Comparison of ENCODE assay signal across 9 cellular contexts in the genomic region with DNA sequence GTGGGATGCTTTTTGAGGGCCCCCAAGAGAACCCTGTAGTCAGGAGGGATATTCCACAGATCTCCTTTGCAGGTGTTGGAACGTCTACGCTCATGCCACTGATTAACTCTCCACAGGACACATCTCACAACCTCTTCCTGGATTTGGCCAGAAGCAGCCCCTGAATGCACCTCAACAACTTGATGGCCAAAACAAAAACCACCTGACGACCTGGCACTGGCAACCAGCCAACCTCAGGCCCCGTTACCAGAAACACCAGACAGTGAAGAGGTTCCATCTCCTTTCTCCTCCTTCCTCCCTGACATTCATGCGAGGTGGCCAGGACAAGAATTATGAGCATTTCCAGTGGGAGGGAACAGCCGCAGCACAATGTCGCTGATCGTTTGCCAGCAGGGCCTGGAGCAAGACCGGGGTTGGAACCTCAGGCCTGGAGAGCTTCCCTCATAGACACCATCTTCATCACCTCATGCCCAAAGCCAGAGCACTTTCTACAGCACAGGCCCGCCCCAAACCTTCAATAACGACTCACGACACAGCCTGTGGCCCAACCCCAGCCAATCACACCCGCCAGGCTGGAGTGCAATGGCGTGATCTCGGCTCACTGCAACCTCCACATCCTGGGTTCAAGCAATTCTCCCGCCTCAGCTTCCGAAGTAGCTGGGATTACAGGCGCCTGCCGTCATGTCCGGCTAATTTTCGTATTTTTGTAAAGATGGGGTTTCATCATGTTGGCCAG. TPM values are rescaled to one million over a fixed set of nuclear protein-coding genes. Genes with fewer than 3 reads are reported as not detected.
DNase-seq lines count a peak whose midpoint lies in the region; ATAC-seq, FAIRE-seq and TF ChIP-seq lines count a peak whose summit lies in the region.
"Had no signal": no experiment of that assay in that cellular context is flagged by ENCODE, and none has a peak within 500 bp of the region (broad histone marks: within the 10 kb centered on the region; RNA-seq: fewer than 3 reads in every experiment).

No MANE protein-coding gene starts in this region.

- H3K4me3 ChIP-seq in CD4-positive, CD25-positive, alpha-beta regulatory T cell (ENCODE audit: low read depth, low read length) = peak overlapping the region; percentile 78
- no peak overlapping the region for H3K4me3 ChIP-seq in SK-N-MC
- no peak overlapping the region for H3K4me3 ChIP-seq in upper lobe of right lung
- no peak overlapping the region for H3K4me3 ChIP-seq in psoas muscle

- ATAC-seq in CD4-positive, CD25-positive, alpha-beta regulatory T cell (ENCODE audit: low read depth in 2 of 2) = no peak
- ATAC-seq in HG03159 (IDR thresholded peaks at IDR 0.05; ENCODE audit: unreplicated experiment) (no peak), HG03025 (IDR thresholded peaks at IDR 0.05; ENCODE audit: low FRiP score, unreplicated experiment) (no peak), upper lobe of right lung (no peak), psoas muscle (no peak)

- H3K36me3 Mint-ChIP-seq in CD4-positive, CD25-positive, alpha-beta regulatory T cell = peaks cover 5% of the 10 kb centered on the region
- H3K36me3 Mint-ChIP-seq in glutamatergic neuron (ENCODE audit: unreplicated experiment) = no peaks in the 10 kb centered on the region

- no peaks in the 10 kb centered on the region for H3K27me3 ChIP-seq in CD4-positive, CD25-positive, alpha-beta regulatory T cell (ENCODE audit: control insufficient read depth, insufficient read depth, low read length)
- H3K27me3 ChIP-seq in upper lobe of right lung (no peaks in the 10 kb centered on the region), psoas muscle (ENCODE audit: insufficient read depth in 3 of 3, low read length in 2 of 3) (no peaks in the 10 kb centered on the region)

- H3K4me3 Mint-ChIP-seq in CD4-positive, CD25-positive, alpha-beta regulatory T cell = peak overlapping the region; percentile 85 to 87 (median 86)
- H3K4me3 Mint-ChIP-seq in glutamatergic neuron (ENCODE audit: unreplicated experiment) = peak overlapping the region; percentile 67

- peaks cover 22 to 97% (median 72%) of the 10 kb centered on the region in 4 donors for H3K4me1 Mint-ChIP-seq in CD4-positive, CD25-positive, alpha-beta regulatory T cell
- H3K4me1 Mint-ChIP-seq in glutamatergic neuron (ENCODE audit: low read depth, unreplicated experiment) = peaks cover 58% of the 10 kb centered on the region

- H3K9me3 ChIP-seq in CD4-positive, CD25-positive, alpha-beta regulatory T cell (ENCODE audit: control insufficient read depth in 2 of 2, low read length in 2 of 2) = no peaks in the 10 kb centered on the region
- H3K9me3 ChIP-seq in SK-N-MC (ENCODE audit: low read depth, low read length) = no peaks in the 10 kb centered on the region
- H3K9me3 ChIP-seq in upper lobe of right lung = no peaks in the 10 kb centered on the region
- H3K9me3 ChIP-seq in psoas muscle = no peaks in the 10 kb centered on the region

- WGBS in psoas muscle, 3 donors = 81 to 87% (median 86%) methylated on average over 21 of the region's 21 CpGs

- H3K4me1 ChIP-seq in CD4-positive, CD25-positive, alpha-beta regulatory T cell (ENCODE audit: control insufficient read depth, insufficient read depth, low read length, poor library complexity, severe bottlenecking) = peaks cover 99% of the 10 kb centered on the region
- H3K4me1 ChIP-seq in upper lobe of right lung (peaks cover 72% of the 10 kb centered on the region), psoas muscle (peaks cover 2% of the 10 kb centered on the region)

- no peaks in the 10 kb centered on the region for H3K9me3 Mint-ChIP-seq in CD4-positive, CD25-positive, alpha-beta regulatory T cell
- H3K9me3 Mint-ChIP-seq in glutamatergic neuron (ENCODE audit: unreplicated experiment) = peaks cover 14% of the 10 kb centered on the region

- H3K27ac Mint-ChIP-seq in CD4-positive, CD25-positive, alpha-beta regulatory T cell = peak overlapping the region; percentile 93 to 98 (median 98)
- H3K27ac Mint-ChIP-seq in glutamatergic neuron (ENCODE audit: unreplicated experiment) = peak overlapping the region; percentile 94

- peak overlapping the region; percentile 92 for H3K27ac ChIP-seq in CD4-positive, CD25-positive, alpha-beta regulatory T cell (ENCODE audit: insufficient read depth, low read length, poor library complexity, severe bottlenecking)
- H3K27ac ChIP-seq in SK-N-MC = peak overlapping the region; percentile 68; the same call in 1 of the 2 replicates
- no peak overlapping the region for H3K27ac ChIP-seq in upper lobe of right lung
- no peak overlapping the region for H3K27ac ChIP-seq in psoas muscle

- TF ChIP-seq CTCF in glutamatergic neuron (IDR thresholded peaks at IDR 0.05; ENCODE audit: partially characterized antibody, unreplicated experiment) = no peak
- no peak for TF ChIP-seq CTCF in upper lobe of right lung (IDR thresholded peaks at IDR 0.05)
- no peak for TF ChIP-seq CTCF in psoas muscle (IDR thresholded peaks at IDR 0.05)

- no peaks in the 10 kb centered on the region for H3K27me3 Mint-ChIP-seq in CD4-positive, CD25-positive, alpha-beta regulatory T cell
- H3K27me3 Mint-ChIP-seq in glutamatergic neuron (ENCODE audit: unreplicated experiment) = peaks cover 20% of the 10 kb centered on the region

- H3K36me3 ChIP-seq in CD4-positive, CD25-positive, alpha-beta regulatory T cell (ENCODE audit: control insufficient read depth, insufficient read depth, low read length) = peaks cover 7% of the 10 kb centered on the region
- H3K36me3 ChIP-seq in SK-N-MC (ENCODE audit: insufficient read depth, low read length) = no peaks in the 10 kb centered on the region
- no peaks in the 10 kb centered on the region for H3K36me3 ChIP-seq in upper lobe of right lung
- no peaks in the 10 kb centered on the region for H3K36me3 ChIP-seq in psoas muscle (ENCODE audit: insufficient read depth in 1 of 2, low read depth in 1 of 2)

- intact Hi-C loops in upper lobe of right lung (cut with DNase I) = no loop called here
- intact Hi-C loops in psoas muscle (cut with DNase I) = no loop called here

- H3K9ac ChIP-seq in SK-N-MC (ENCODE audit: insufficient read length) = no peak overlapping the region

- no peak for DNase-seq in CD4-positive, CD25-positive, alpha-beta regulatory T cell
- no peak for DNase-seq in GM12892 (ENCODE audit: insufficient read length)
- DNase-seq in SK-N-MC (ENCODE audit: low read depth, low spot score) = no peak
- no peak for DNase-seq in glutamatergic neuron
- DNase-seq in upper lobe of right lung = no peak
- DNase-seq in psoas muscle = no peak
- DNase-seq: IMR-90 had no signal

- TF ChIP-seq POLR2A in GM12892 (IDR thresholded peaks at IDR 0.05; ENCODE audit: low read depth, low read length) = no peak

- peak; percentile 54 for FAIRE-seq in GM12892 (lab: Jason Lieb, UNC)

RNA-seq across cellular contexts. Expression of a gene that starts 48.8 kb away (rescaled TPM):
- total RNA-seq in CD4-positive, CD25-positive, alpha-beta regulatory T cell = 466 TPM
- 10 to 100 TPM; 25.9 to 35.6 (median 31.0) TPM for polyA plus RNA-seq in CD4-positive, CD25-positive, alpha-beta regulatory T cell
- 37.7 TPM for polyA plus RNA-seq in GM12892 (2012; ENCODE audit: missing spikeins)
- total RNA-seq in glutamatergic neuron (ENCODE audit: unreplicated experiment) (68.0 TPM), upper lobe of right lung (34.1 TPM), psoas muscle (1 to 10 TPM; 2.4 to 3.9 (median 2.9) TPM)
- 1 to 10 TPM in 2 of 3 donors, under 1 TPM in 1; 0.49 to 1.3 (median 1.2) TPM for polyA plus RNA-seq in psoas muscle

Comparison
In these comparisons a context has a peak if more than half of its experiments do, and no peak if none do; other contexts are left out.
1. H3K27ac ChIP-seq: peak in CD4-positive, CD25-positive, alpha-beta regulatory T cell (single experiment) and SK-N-MC (single experiment); none in upper lobe of right lung (single experiment) and psoas muscle (single experiment).